Comparison of ENCODE assay signal across 19 cellular contexts in the genomic region with DNA sequence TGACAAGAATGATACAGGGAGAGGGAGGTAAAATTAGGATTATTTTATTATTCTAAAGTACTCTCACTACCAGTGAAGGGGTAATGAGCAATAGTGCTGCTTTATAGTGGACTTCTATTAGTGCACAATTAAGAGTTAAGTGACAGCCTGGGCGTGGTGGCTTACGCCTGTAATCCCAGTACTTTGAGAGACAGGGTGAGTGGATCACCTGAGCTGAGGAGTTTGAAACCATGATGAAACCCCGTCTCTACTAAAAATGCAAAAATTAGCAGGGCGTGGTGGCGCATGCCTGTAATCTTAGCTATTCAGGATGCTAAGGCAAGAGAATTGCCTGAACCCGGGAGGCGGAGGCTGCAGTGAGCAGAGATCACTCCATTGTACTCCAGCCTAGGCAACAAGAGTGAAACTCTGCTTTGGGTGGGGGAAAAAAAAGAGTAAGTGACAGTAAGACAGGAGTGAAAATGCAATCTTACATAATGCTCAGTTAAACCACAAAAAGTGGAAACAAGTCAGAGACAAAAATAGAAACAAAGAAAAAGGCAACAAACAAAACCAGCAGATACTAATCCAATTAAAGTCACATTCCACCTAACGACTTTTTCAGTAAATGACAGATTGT.
DNase-seq lines count a peak whose midpoint lies in the region; ATAC-seq and TF ChIP-seq lines count a peak whose summit lies in the region.
"Had no signal": no experiment of that assay in that cellular context is flagged by ENCODE, and none has a peak within 500 bp of the region (broad histone marks: within the 10 kb centered on the region; RNA-seq: fewer than 3 reads in every experiment).

No MANE protein-coding gene starts in this region.

- TF ChIP-seq POLR2A in prostate gland (IDR thresholded peaks at IDR 0.05), result no peak

- H3K27me3 Mint-ChIP-seq in CD8-positive, alpha-beta T cell (ENCODE audit: low read depth), result no peaks in the 10 kb centered on the region
- H3K27me3 Mint-ChIP-seq in activated B cell treated with CpG ODN at 0.5 μM for 24 hours, result no peaks in the 10 kb centered on the region
- H3K27me3 Mint-ChIP-seq in activated T-helper 1 cell treated with anti-CD3 and anti-CD28 coated beads, Interleukin-12 subunit alpha, Interleukin-12 subunit beta, Interleukin-2, Interleukin-4 antibody, amounts not matched to agents 30 ng/mL and 10 ng/mL and 1 ng/mL, durations not matched to agents 14 hours and 24 hours and 36 hours (ENCODE audit: insufficient read depth), result no peaks in the 10 kb centered on the region

- peak overlapping the region; percentile 39 for H3K4me3 Mint-ChIP-seq in CD8-positive, alpha-beta T cell
- H3K4me3 Mint-ChIP-seq in activated B cell treated with CpG ODN at 0.5 μM for 24 hours, result peak overlapping the region; percentile 46
- H3K4me3 Mint-ChIP-seq in activated T-helper 1 cell treated with anti-CD3 and anti-CD28 coated beads, Interleukin-12 subunit alpha, Interleukin-12 subunit beta, Interleukin-2, Interleukin-4 antibody, amounts not matched to agents 30 ng/mL and 10 ng/mL and 1 ng/mL, durations not matched to agents 14 hours and 24 hours and 36 hours, result no peak overlapping the region
- H3K4me3 Mint-ChIP-seq: neural crest cell had no signal

- peaks cover 4% of the 10 kb centered on the region for H3K36me3 ChIP-seq in CD8-positive, alpha-beta T cell (ENCODE audit: insufficient read depth, low read length)
- no peaks in the 10 kb centered on the region for H3K36me3 ChIP-seq in prostate gland
- H3K36me3 ChIP-seq: BE2C, sigmoid colon had no signal

- intact Hi-C loops in CD8-positive, alpha-beta T cell (cut with DNase I, micrococcal nuclease), result no loop called here
- intact Hi-C loops in activated B cell treated with CpG ODN at 0.5 μM for 24 hours (cut with micrococcal nuclease), result no loop called here
- intact Hi-C loops in prostate gland (cut with DNase I), result no loop called here
- intact Hi-C loops in activated T-helper 1 cell treated with anti-CD3 and anti-CD28 coated beads, Interleukin-12 subunit alpha, Interleukin-12 subunit beta, Interleukin-2, Interleukin-4 antibody, amounts not matched to agents 30 ng/mL and 10 ng/mL and 1 ng/mL, durations not matched to agents 14 hours and 24 hours and 36 hours (cut with micrococcal nuclease), result no loop called here

- H3K27ac Mint-ChIP-seq in CD8-positive, alpha-beta T cell, result peak overlapping the region; percentile 86
- peak overlapping the region; percentile 56 for H3K27ac Mint-ChIP-seq in activated B cell treated with CpG ODN at 0.5 μM for 24 hours
- H3K27ac Mint-ChIP-seq in activated T-helper 1 cell treated with anti-CD3 and anti-CD28 coated beads, Interleukin-12 subunit alpha, Interleukin-12 subunit beta, Interleukin-2, Interleukin-4 antibody, amounts not matched to agents 30 ng/mL and 10 ng/mL and 1 ng/mL, durations not matched to agents 14 hours and 24 hours and 36 hours, result no peak overlapping the region

- H3K36me3 Mint-ChIP-seq in CD8-positive, alpha-beta T cell, result peaks cover 37% of the 10 kb centered on the region
- peaks cover 18% of the 10 kb centered on the region for H3K36me3 Mint-ChIP-seq in activated B cell treated with CpG ODN at 0.5 μM for 24 hours (ENCODE audit: low read depth)
- H3K36me3 Mint-ChIP-seq in activated T-helper 1 cell treated with anti-CD3 and anti-CD28 coated beads, Interleukin-12 subunit alpha, Interleukin-12 subunit beta, Interleukin-2, Interleukin-4 antibody, amounts not matched to agents 30 ng/mL and 10 ng/mL and 1 ng/mL, durations not matched to agents 14 hours and 24 hours and 36 hours (ENCODE audit: low read depth), result peaks cover 22% of the 10 kb centered on the region

- H3K4me1 ChIP-seq in CD8-positive, alpha-beta T cell (ENCODE audit: insufficient read depth, low read length), result no peaks in the 10 kb centered on the region
- no peaks in the 10 kb centered on the region for H3K4me1 ChIP-seq in prostate gland (replicated peaks)
- H3K4me1 ChIP-seq: BE2C, sigmoid colon had no signal

- TF ChIP-seq CTCF in CD8-positive, alpha-beta T cell (IDR thresholded peaks at IDR 0.05), result no peak
- TF ChIP-seq CTCF in activated B cell treated with CpG ODN at 0.5 μM for 24 hours (IDR thresholded peaks at IDR 0.05) (no peak), prostate gland (IDR thresholded peaks at IDR 0.05) (no peak)

- CTCF ChIA-PET in CD8-positive, alpha-beta T cell (lab: Charles Lee), result no interaction called here
- CTCF ChIA-PET in activated B cell treated with CpG ODN at 0.5 μM for 24 hours (lab: Charles Lee), result no interaction called here

- H3K27ac ChIP-seq in CD8-positive, alpha-beta T cell (ENCODE audit: low read depth, low read length), result no peak overlapping the region
- H3K27ac ChIP-seq in prostate gland, result no peak overlapping the region
- H3K27ac ChIP-seq: GM23248, sigmoid colon had no signal

- 86% methylated on average over 8 of the region's 8 CpGs for WGBS in prostate gland

- no peak overlapping the region for H3K4me3 ChIP-seq in CD8-positive, alpha-beta T cell (ENCODE audit: low read depth, low read length)
- no peak overlapping the region for H3K4me3 ChIP-seq in prostate gland
- H3K4me3 ChIP-seq: GM23248, lung, sigmoid colon had no signal

- H3K4me1 Mint-ChIP-seq in CD8-positive, alpha-beta T cell (ENCODE audit: low read depth), result peaks cover 23% of the 10 kb centered on the region
- peaks cover 28% of the 10 kb centered on the region for H3K4me1 Mint-ChIP-seq in activated B cell treated with CpG ODN at 0.5 μM for 24 hours
- H3K4me1 Mint-ChIP-seq in activated T-helper 1 cell treated with anti-CD3 and anti-CD28 coated beads, Interleukin-12 subunit alpha, Interleukin-12 subunit beta, Interleukin-2, Interleukin-4 antibody, amounts not matched to agents 30 ng/mL and 10 ng/mL and 1 ng/mL, durations not matched to agents 14 hours and 24 hours and 36 hours (ENCODE audit: low read depth), result peaks cover 11% of the 10 kb centered on the region
- H3K4me1 Mint-ChIP-seq: neural crest cell had no signal

- H3K9me3 Mint-ChIP-seq in CD8-positive, alpha-beta T cell, result no peaks in the 10 kb centered on the region
- no peaks in the 10 kb centered on the region for H3K9me3 Mint-ChIP-seq in activated B cell treated with CpG ODN at 0.5 μM for 24 hours
- H3K9me3 Mint-ChIP-seq in activated T-helper 1 cell treated with anti-CD3 and anti-CD28 coated beads, Interleukin-12 subunit alpha, Interleukin-12 subunit beta, Interleukin-2, Interleukin-4 antibody, amounts not matched to agents 30 ng/mL and 10 ng/mL and 1 ng/mL, durations not matched to agents 14 hours and 24 hours and 36 hours, result no peaks in the 10 kb centered on the region
- H3K9me3 Mint-ChIP-seq: neural crest cell had no signal

- no peaks in the 10 kb centered on the region for H3K27me3 ChIP-seq in CD8-positive, alpha-beta T cell (ENCODE audit: insufficient read depth, low read length)
- H3K27me3 ChIP-seq in prostate gland (replicated peaks; ENCODE audit: insufficient read depth), result no peaks in the 10 kb centered on the region
- H3K27me3 ChIP-seq: BE2C, sigmoid colon had no signal

- no peak for DNase-seq in CD8-positive, alpha-beta T cell
- DNase-seq in activated B cell treated with CpG ODN at 0.5 μM for 24 hours (no peak), prostate gland (ENCODE audit: low spot score) (no peak)
- DNase-seq in activated T-helper 1 cell treated with anti-CD3 and anti-CD28 coated beads, Interleukin-12 subunit alpha, Interleukin-12 subunit beta, Interleukin-2, Interleukin-4 antibody, amounts not matched to agents 30 ng/mL and 10 ng/mL and 1 ng/mL, durations not matched to agents 14 hours and 24 hours and 36 hours (ENCODE audit: low spot score), result no peak
- no peak for DNase-seq in activated CD4-positive, alpha-beta T cell treated with anti-CD3 and anti-CD28 coated beads, Interleukin-2, amount 50 U/mL, for 1 hour
- DNase-seq: activated effector memory CD4-positive, alpha-beta T cell treated with Interleukin-2 at 50 U/mL for 16 hours; BE2C; DMS153; effector CD8-positive, alpha-beta T cell; GM23248; NCI-H345; PC-3; sigmoid colon; stimulated activated CD4-positive, alpha-beta T cell treated with anti-CD3 and anti-CD28 coated beads, Interleukin-4, amount 100 ng/mL, for 1 hour had no signal

- POLR2A ChIA-PET in CD8-positive, alpha-beta T cell (lab: Charles Lee), result no interaction called here
- POLR2A ChIA-PET in activated B cell treated with CpG ODN at 0.5 μM for 24 hours (lab: Charles Lee), result no interaction called here

- ATAC-seq in CD8-positive, alpha-beta T cell, result no peak
- ATAC-seq in GM18868 (IDR thresholded peaks at IDR 0.05; ENCODE audit: unreplicated experiment) (peak; percentile 89), HG03103 (IDR thresholded peaks at IDR 0.05; ENCODE audit: low read depth, unreplicated experiment) (peak; percentile 84), activated B cell treated with CpG ODN at 0.5 μM for 24 hours (ENCODE audit: low read depth) (no peak), HG03457 (IDR thresholded peaks at IDR 0.05; ENCODE audit: unreplicated experiment) (no peak)
- ATAC-seq: PC-3 had no signal

- no peaks in the 10 kb centered on the region for H3K9me3 ChIP-seq in CD8-positive, alpha-beta T cell (ENCODE audit: low read length)
- no peaks in the 10 kb centered on the region for H3K9me3 ChIP-seq in prostate gland
- H3K9me3 ChIP-seq: BE2C, sigmoid colon had no signal

Comparison
In these comparisons a context has a peak if more than half of its experiments do, and no peak if none do; other contexts are left out.
1. ATAC-seq: peak in GM18868 (single experiment) and HG03103 (single experiment); none in CD8-positive, alpha-beta T cell (single experiment), activated B cell treated with CpG ODN at 0.5 μM for 24 hours (single experiment) and HG03457 (single experiment).